18 cellular contexts compared by ENCODE assay signal in the genomic region with DNA sequence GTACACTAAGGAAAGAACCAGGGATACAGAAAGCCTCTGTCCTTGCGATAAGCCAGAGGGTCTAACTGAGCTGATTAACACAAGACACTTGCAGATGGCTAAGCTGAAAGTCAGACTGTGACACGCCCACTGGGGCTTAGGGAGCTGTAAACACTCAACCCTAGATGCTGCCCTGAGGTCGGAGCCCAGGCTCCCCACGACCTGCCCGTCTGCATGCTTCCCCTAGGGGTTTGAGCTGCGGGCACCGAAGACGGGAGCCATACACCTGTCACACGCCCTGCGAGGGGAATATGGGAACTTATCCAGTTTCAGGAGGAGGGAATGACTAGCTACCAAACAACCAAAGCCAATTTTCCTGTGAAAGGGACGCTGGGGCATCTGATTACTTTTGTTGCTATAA.
DNase-seq lines count a peak whose midpoint lies in the region; ATAC-seq, FAIRE-seq and TF ChIP-seq lines count a peak whose summit lies in the region.
"Had no signal": no experiment of that assay in that cellular context is flagged by ENCODE, and none has a peak within 500 bp of the region (broad histone marks: within the 10 kb centered on the region; RNA-seq: fewer than 3 reads in every experiment).

No MANE protein-coding gene starts in this region.

- H3K36me3 Mint-ChIP-seq in astrocyte (ENCODE audit: low read depth, unreplicated experiment) (no peaks in the 10 kb centered on the region), neural progenitor cell (no peaks in the 10 kb centered on the region)
- H3K36me3 Mint-ChIP-seq: memory B cell had no signal

- no peak overlapping the region for H3K27ac Mint-ChIP-seq in astrocyte (ENCODE audit: unreplicated experiment)
- H3K27ac Mint-ChIP-seq in neural progenitor cell = no peak overlapping the region
- H3K27ac Mint-ChIP-seq: activated T-cell treated with anti-CD3 and anti-CD28 coated beads, Interleukin-2, amount 50 U/mL, for 24 hours; memory B cell; T-helper 1 cell treated with Interleukin-12 subunit alpha and Interleukin-12 subunit beta and Interleukin-4 antibody, amounts not matched to agents 30 μg/mL and 1 μg/mL, for 36 hours had no signal

- no peaks in the 10 kb centered on the region for H3F3A ChIP-seq in neural progenitor cell (ENCODE audit: low read depth)

- peak overlapping the region; percentile 48 for H3K4me2 ChIP-seq in astrocyte (ENCODE audit: low read length)
- no peak overlapping the region for H3K4me2 ChIP-seq in neural progenitor cell

- no peaks in the 10 kb centered on the region for H4K20me1 ChIP-seq in astrocyte (ENCODE audit: insufficient read depth, low read length)
- no peaks in the 10 kb centered on the region for H4K20me1 ChIP-seq in neural progenitor cell (ENCODE audit: low read depth)

- H3K27ac ChIP-seq in astrocyte (ENCODE audit: low read depth, low read length) (peak overlapping the region; percentile 31), neural progenitor cell (no peak overlapping the region)
- H3K27ac ChIP-seq: BLaER1 treated with 17β-estradiol and CSF1 and Interleukin-3, amounts not matched to agents 10 nM and 100 nM; tibial artery had no signal

- H3K4me1 ChIP-seq in astrocyte (ENCODE audit: insufficient read depth, low read length) (peaks cover 7% of the 10 kb centered on the region), neural progenitor cell (no peaks in the 10 kb centered on the region)
- H3K4me1 ChIP-seq: tibial artery had no signal

- H3K9ac ChIP-seq in astrocyte (ENCODE audit: low read length) (peak overlapping the region; percentile 71), neural progenitor cell (no peak overlapping the region)
- H3K9ac ChIP-seq: BLaER1 treated with 17β-estradiol and CSF1 and Interleukin-3, amounts not matched to agents 10 nM and 100 nM had no signal

- H3K27me3 ChIP-seq in astrocyte (ENCODE audit: insufficient read depth, low read length) (no peaks in the 10 kb centered on the region), neural progenitor cell (no peaks in the 10 kb centered on the region)
- H3K27me3 ChIP-seq: BLaER1 treated with 17β-estradiol and CSF1 and Interleukin-3, amounts not matched to agents 10 nM and 100 nM had no signal

- H3K4me1 Mint-ChIP-seq in astrocyte (ENCODE audit: low read depth, unreplicated experiment) = no peaks in the 10 kb centered on the region
- H3K4me1 Mint-ChIP-seq in neural progenitor cell = no peaks in the 10 kb centered on the region
- H3K4me1 Mint-ChIP-seq: memory B cell had no signal

- DNase-seq in D721Med (ENCODE audit: insufficient read length, low spot score) = peak; percentile 46
- DNase-seq in NCI-H2107 (lab: John Stamatoyannopoulos, UW) = peak; percentile 35
- DNase-seq in astrocyte (ENCODE audit: low read depth) = no peak
- DNase-seq in neural progenitor cell (ENCODE audit: low spot score) = peak; percentile 24
- DNase-seq in occipital lobe (lab: John Stamatoyannopoulos, UW) = no peak
- DNase-seq in EL = no peak
- DNase-seq in NOMO-1 (lab: John Stamatoyannopoulos, UW; ENCODE audit: unreplicated experiment in 2 of 2) = no peak
- DNase-seq: activated CD4-positive, CD25-positive, alpha-beta regulatory T cell treated with anti-CD3 and anti-CD28 coated beads, Interleukin-2, amount 50 U/mL, for 72 hours; activated T-cell treated with anti-CD3 and anti-CD28 coated beads, Interleukin-2, amount 50 U/mL, for 24 hours; cortex of kidney; foreskin melanocyte; NCI-H446; stimulated activated CD4-positive, alpha-beta T cell treated with anti-CD3 and anti-CD28 coated beads, Interleukin-15, amount 100 ng/mL, for 24 hours; tibial artery had no signal

- H3K27me3 Mint-ChIP-seq in astrocyte (ENCODE audit: low read depth, unreplicated experiment) (peaks cover 32% of the 10 kb centered on the region), neural progenitor cell (ENCODE audit: insufficient read depth, low read depth) (peaks cover 4% of the 10 kb centered on the region)

- no peak overlapping the region for H3K4me3 Mint-ChIP-seq in astrocyte (ENCODE audit: unreplicated experiment)
- no peak overlapping the region for H3K4me3 Mint-ChIP-seq in neural progenitor cell
- H3K4me3 Mint-ChIP-seq: activated T-cell treated with anti-CD3 and anti-CD28 coated beads, Interleukin-2, amount 50 U/mL, for 24 hours; memory B cell; T-helper 1 cell treated with Interleukin-12 subunit alpha and Interleukin-12 subunit beta and Interleukin-4 antibody, amounts not matched to agents 30 μg/mL and 1 μg/mL, for 36 hours had no signal

- ATAC-seq in GM18505 (IDR thresholded peaks at IDR 0.05; ENCODE audit: unreplicated experiment) = no peak

- H3K79me2 ChIP-seq in astrocyte (ENCODE audit: insufficient read depth, low read length) = no peaks in the 10 kb centered on the region
- H3K79me2 ChIP-seq in neural progenitor cell (ENCODE audit: low read depth) = no peaks in the 10 kb centered on the region

- H3K36me3 ChIP-seq in astrocyte (ENCODE audit: insufficient read depth, low read length) (no peaks in the 10 kb centered on the region), neural progenitor cell (no peaks in the 10 kb centered on the region)
- H3K36me3 ChIP-seq: BLaER1 treated with 17β-estradiol and CSF1 and Interleukin-3, amounts not matched to agents 10 nM and 100 nM; tibial artery had no signal

- TF ChIP-seq POLR2A in GM18505 (IDR thresholded peaks at IDR 0.05; ENCODE audit: borderline replicate concordance, extremely low read depth, insufficient read depth, insufficient read length) = no peak

- H3K9me3 Mint-ChIP-seq in astrocyte (ENCODE audit: unreplicated experiment) = no peaks in the 10 kb centered on the region
- H3K9me3 Mint-ChIP-seq in neural progenitor cell = no peaks in the 10 kb centered on the region
- H3K9me3 Mint-ChIP-seq: activated T-cell treated with anti-CD3 and anti-CD28 coated beads, Interleukin-2, amount 50 U/mL, for 24 hours; memory B cell; T-helper 1 cell treated with Interleukin-12 subunit alpha and Interleukin-12 subunit beta and Interleukin-4 antibody, amounts not matched to agents 30 μg/mL and 1 μg/mL, for 36 hours had no signal

- H3K9me3 ChIP-seq in astrocyte (ENCODE audit: insufficient read depth, low read depth, low read length) = no peaks in the 10 kb centered on the region
- H3K9me3 ChIP-seq in neural progenitor cell (ENCODE audit: low read depth) = no peaks in the 10 kb centered on the region
- H3K9me3 ChIP-seq: BLaER1 treated with 17β-estradiol and CSF1 and Interleukin-3, amounts not matched to agents 10 nM and 100 nM; tibial artery had no signal

- TF ChIP-seq CTCF in D721Med (IDR thresholded peaks at IDR 0.05; ENCODE audit: insufficient read depth, missing control alignments) = no peak
- no peak for TF ChIP-seq CTCF in astrocyte (IDR thresholded peaks at IDR 0.05; ENCODE audit: insufficient read depth, low read depth, low read length)
- no peak for TF ChIP-seq CTCF in neural progenitor cell (IDR thresholded peaks at IDR 0.05)

- peak; percentile 96 for FAIRE-seq in D721Med (lab: Jason Lieb, UNC)
- no peak for FAIRE-seq in astrocyte (lab: Jason Lieb, UNC)

- H3K4me3 ChIP-seq in astrocyte (ENCODE audit: insufficient read depth, low read depth, low read length) = no peak overlapping the region
- no peak overlapping the region for H3K4me3 ChIP-seq in neural progenitor cell
- H3K4me3 ChIP-seq: BLaER1 treated with 17β-estradiol and CSF1 and Interleukin-3, amounts not matched to agents 10 nM and 100 nM; tibial artery had no signal

- peak overlapping the region; percentile 73 for H2AFZ ChIP-seq in astrocyte (ENCODE audit: low read depth, low read length)
- H2AFZ ChIP-seq in neural progenitor cell (replicated peaks) = no peak overlapping the region

Comparison
In these comparisons a context has a peak if more than half of its experiments do, and no peak if none do; other contexts are left out.
1. DNase-seq: peak in D721Med (single experiment), NCI-H2107 (single experiment) and neural progenitor cell (single experiment); none in astrocyte (single experiment), occipital lobe (single experiment), EL (single experiment) and NOMO-1 (0 of 2).